In the genomic region with DNA sequence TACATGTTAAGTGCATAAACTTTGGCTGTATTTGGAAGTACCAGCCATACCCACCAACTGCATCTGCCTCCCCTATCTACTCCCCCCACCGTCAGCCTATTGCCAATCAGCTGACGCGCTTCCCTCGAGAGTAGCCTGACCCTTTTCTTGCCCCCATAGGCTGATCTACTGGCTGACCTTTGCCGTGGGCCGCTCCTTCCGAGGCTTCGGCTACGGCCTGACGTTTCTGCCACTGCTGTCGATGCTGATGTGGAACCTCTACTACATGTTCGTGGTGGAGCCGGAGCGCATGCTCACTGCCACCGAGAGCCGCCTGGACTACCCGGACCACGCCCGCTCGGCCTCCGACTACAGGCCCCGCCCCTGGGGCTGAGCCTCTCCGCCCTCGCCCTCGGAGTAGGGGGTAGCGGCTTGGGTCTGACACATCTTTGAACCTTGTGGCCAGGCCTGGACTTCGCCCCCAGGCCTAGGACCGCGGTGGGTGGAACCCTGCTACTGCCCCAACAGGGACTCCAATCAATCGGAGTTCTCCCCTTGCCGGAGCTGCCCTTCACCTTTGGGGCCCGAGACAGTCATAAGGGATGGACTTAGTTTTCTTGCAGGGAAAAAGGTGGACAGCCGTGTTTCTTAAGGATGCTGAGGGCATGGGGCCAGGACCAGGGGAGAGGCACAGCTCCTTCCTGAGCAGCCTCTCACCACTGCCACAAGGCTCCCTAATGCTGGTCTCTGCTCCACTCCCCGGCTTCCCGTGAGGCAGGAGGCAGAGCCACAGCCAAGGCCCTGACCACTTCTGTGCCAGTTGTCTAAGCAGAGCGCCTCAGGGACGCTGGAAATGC, we compare ENCODE assay signal across 1 cellular context.
TF ChIP-seq lines count a peak whose summit lies in the region.

No MANE protein-coding gene starts in this region.

TF ChIP-seq in SK-N-SH treated with all-trans-retinoic acid at 6 μM for 48 hours, 23 proteins besides CTCF, POLR2A, EP300 and RAD21 (continued from another document):
- TF ChIP-seq, protein P1, sequence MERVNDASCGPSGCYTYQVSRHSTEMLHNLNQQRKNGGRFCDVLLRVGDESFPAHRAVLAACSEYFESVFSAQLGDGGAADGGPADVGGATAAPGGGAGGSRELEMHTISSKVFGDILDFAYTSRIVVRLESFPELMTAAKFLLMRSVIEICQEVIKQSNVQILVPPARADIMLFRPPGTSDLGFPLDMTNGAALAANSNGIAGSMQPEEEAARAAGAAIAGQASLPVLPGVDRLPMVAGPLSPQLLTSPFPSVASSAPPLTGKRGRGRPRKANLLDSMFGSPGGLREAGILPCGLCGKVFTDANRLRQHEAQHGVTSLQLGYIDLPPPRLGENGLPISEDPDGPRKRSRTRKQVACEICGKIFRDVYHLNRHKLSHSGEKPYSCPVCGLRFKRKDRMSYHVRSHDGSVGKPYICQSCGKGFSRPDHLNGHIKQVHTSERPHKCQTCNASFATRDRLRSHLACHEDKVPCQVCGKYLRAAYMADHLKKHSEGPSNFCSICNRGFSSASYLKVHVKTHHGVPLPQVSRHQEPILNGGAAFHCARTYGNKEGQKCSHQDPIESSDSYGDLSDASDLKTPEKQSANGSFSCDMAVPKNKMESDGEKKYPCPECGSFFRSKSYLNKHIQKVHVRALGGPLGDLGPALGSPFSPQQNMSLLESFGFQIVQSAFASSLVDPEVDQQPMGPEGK (CRISPR knock-in tag; IDR thresholded peaks at IDR 0.05; ENCODE audit: borderline replicate concordance), result no peak
TF ChIP-seq in SK-N-SH treated with all-trans-retinoic acid at 6 μM for 48 hours: peak in this region for 0.
